ENCODE assay signal across 37 cellular contexts in the genomic region with DNA sequence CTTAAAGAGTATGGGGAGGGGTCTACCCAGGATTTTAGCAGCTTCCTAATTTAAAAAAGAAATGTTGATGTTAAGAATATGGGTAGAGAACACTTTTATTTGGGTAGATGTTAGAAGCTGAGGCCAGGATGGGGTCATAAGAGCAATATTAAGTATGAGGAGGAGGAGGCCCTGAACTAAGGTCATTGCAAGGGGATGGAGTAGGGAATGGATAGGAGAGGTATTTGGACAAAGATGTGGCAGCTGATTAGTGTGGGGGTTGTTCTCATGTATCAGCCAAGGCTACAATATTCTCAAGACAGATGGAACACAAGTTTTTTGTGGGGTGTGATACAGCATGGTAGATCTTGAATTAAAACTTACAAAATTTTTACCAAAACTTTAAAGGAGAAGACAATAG. TPM values are rescaled to one million over a fixed set of nuclear protein-coding genes. Genes with fewer than 3 reads are reported as not detected.
"Had no signal": no experiment of that assay in that cellular context is flagged by ENCODE, and none has a peak within 500 bp of the region (broad histone marks: within the 10 kb centered on the region; RNA-seq: fewer than 3 reads in every experiment).

No MANE protein-coding gene starts in this region.

- H3K27me3 ChIP-seq: MG63 had no signal

- H3K4me3 ChIP-seq: MG63 had no signal

- DNase-seq: Kasumi-1, MG63, MM.1S, MV-4-11, NCI-H1048, NCI-H1092, NCI-H1092 treated with DMSO at 0.1 percent for 48 hours, NCI-H1105, NCI-H1105 treated with DMSO at 0.1 percent for 48 hours, NCI-H1417, NCI-H1417 treated with DMSO at 0.1 percent for 48 hours, NCI-H1436, NCI-H1436 treated with DMSO at 0.1 percent for 48 hours, NCI-H146, NCI-H1694, NCI-H1694 treated with DMSO at 0.1 percent for 48 hours, NCI-H187, NCI-H187 treated with DMSO at 0.1 percent for 48 hours, NCI-H1930, NCI-H2029, NCI-H2029 treated with DMSO at 0.1 percent for 48 hours, NCI-H2081, NCI-H2081 treated with DMSO at 0.1 percent for 48 hours, NCI-H2107, NCI-H2171, NCI-H2171 treated with DMSO at 0.1 percent for 48 hours, NCI-H2227 treated with DMSO at 0.1 percent for 48 hours, NCI-H226, NCI-H345, NCI-H446, NCI-H446 treated with DMSO at 0.1 percent for 48 hours, NCI-H510A, NCI-H510A treated with DMSO at 0.1 percent for 48 hours, NCI-H524, NCI-H524 treated with DMSO at 0.1 percent for 48 hours had no signal

RNA-seq across cellular contexts. Expression of gene GLYATL2, which starts 35.7 kb away (rescaled TPM):
- total RNA-seq: MCF 10A, NCI-H460 had no signal

RNA-seq across cellular contexts. Expression of gene GLYATL1, which starts 59.1 kb away (rescaled TPM):
- total RNA-seq: MCF 10A, NCI-H460 had no signal
